Comparison of ENCODE assay signal across 8 cellular contexts in the genomic region with DNA sequence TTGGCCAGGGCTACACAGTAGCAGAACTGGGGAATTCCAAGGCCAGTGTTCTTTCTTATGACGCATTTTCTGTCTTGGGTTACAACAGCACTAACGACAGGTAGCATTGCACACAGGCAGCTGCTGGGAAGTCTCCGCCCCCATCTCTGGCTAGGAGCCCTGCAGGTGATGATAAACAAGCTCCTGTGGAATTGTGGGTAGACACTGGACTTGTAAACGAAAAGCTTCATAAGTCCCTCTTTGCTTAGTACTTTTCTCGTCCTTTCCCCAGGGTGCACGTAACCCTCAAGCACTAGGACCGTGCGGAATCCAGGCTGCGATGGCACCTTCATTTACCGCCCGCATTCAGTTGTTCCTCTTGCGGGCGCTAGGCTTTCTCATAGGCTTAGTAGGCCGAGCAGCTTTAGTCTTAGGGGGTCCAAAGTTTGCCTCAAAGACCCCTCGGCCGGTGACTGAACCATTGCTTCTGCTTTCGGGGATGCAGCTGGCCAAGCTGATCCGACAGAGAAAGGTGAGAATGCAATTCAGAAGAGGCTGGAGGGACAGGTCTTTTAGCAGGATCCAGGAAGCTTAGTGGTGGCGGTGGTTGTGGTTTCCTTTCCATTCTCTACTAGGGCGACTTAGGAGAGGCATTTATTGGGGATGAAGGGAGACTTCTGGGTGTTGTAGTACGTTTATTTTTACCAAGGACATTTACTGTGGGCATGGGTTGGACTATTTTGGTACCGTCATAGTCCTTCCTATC. TPM values are rescaled to one million over a fixed set of nuclear protein-coding genes. Genes with fewer than 3 reads are reported as not detected.
DNase-seq lines count a peak whose midpoint lies in the region; ATAC-seq lines count a peak whose summit lies in the region.

A gene with protein sequence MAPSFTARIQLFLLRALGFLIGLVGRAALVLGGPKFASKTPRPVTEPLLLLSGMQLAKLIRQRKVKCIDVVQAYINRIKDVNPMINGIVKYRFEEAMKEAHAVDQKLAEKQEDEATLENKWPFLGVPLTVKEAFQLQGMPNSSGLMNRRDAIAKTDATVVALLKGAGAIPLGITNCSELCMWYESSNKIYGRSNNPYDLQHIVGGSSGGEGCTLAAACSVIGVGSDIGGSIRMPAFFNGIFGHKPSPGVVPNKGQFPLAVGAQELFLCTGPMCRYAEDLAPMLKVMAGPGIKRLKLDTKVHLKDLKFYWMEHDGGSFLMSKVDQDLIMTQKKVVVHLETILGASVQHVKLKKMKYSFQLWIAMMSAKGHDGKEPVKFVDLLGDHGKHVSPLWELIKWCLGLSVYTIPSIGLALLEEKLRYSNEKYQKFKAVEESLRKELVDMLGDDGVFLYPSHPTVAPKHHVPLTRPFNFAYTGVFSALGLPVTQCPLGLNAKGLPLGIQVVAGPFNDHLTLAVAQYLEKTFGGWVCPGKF (plus strand): TSS at position 200 of the 745 bp plus-strand sequence. CDS start 120 bp downstream, at position 320.

- peak within 1 kb of the TSS; percentile 29 for H3K4me3 ChIP-seq in right cardiac atrium (ENCODE audit: low read length)

- 9% methylated on average over 22 of the region's 22 CpGs for WGBS in right cardiac atrium

- H3K9me3 ChIP-seq in right cardiac atrium (ENCODE audit: control insufficient read depth, low read length), result no peaks in the 10 kb centered on the region

- ATAC-seq in HG03097 (IDR thresholded peaks at IDR 0.05; ENCODE audit: low FRiP score, unreplicated experiment), result peak; percentile 72
- ATAC-seq in right cardiac atrium, result peak in 1 of 2 donors; percentile 42

- no peaks in the 10 kb centered on the region for H3K27me3 ChIP-seq in right cardiac atrium (ENCODE audit: control insufficient read depth, insufficient read depth)

- H3K4me1 ChIP-seq in right cardiac atrium (ENCODE audit: control insufficient read depth, insufficient read depth, low read length), result no peaks in the 10 kb centered on the region

- H3K27ac ChIP-seq in right cardiac atrium (ENCODE audit: low read length), result no peak within 1 kb of the TSS

- peak; percentile 10 for DNase-seq in NCI-H82 (lab: John Stamatoyannopoulos, UW)
- no peak for DNase-seq in NCI-H82 treated with DMSO at 0.1 percent for 48 hours (lab: John Stamatoyannopoulos, UW; ENCODE audit: unreplicated experiment)
- peak; percentile 85 for DNase-seq in NCI-H2196 treated with DMSO at 0.1 percent for 48 hours (lab: John Stamatoyannopoulos, UW; ENCODE audit: unreplicated experiment)
- peak; percentile 25 for DNase-seq in activated T-cell treated with anti-CD3 and anti-CD28 coated beads for 24 hours (ENCODE audit: low read depth)
- DNase-seq in right cardiac atrium, result no peak
- DNase-seq in stimulated activated CD4-positive, alpha-beta T cell treated with anti-CD3 and anti-CD28 coated beads, Interleukin-15, amount 100 ng/mL, for 24 hours, result peak; percentile 63
- no peak for DNase-seq in NCI-H69 (lab: John Stamatoyannopoulos, UW)

- intact Hi-C loops in right cardiac atrium (cut with DNase I), result no loop called here

RNA-seq across cellular contexts. Expression of the gene that starts here (rescaled TPM):
- total RNA-seq in right cardiac atrium, result under 1 TPM in 3 of 4 donors, not detected in 1; 0.26 to 0.58 (median 0.29) TPM
- polyA plus RNA-seq in right cardiac atrium, result 0.18 TPM

Comparison
In these comparisons a context has a peak if more than half of its experiments do, and no peak if none do; other contexts are left out.
1. DNase-seq: peak in NCI-H82 (single experiment), NCI-H2196 treated with DMSO at 0.1 percent for 48 hours (single experiment), activated T-cell treated with anti-CD3 and anti-CD28 coated beads for 24 hours (single experiment) and stimulated activated CD4-positive, alpha-beta T cell treated with anti-CD3 and anti-CD28 coated beads, Interleukin-15, amount 100 ng/mL, for 24 hours (single experiment); none in NCI-H82 treated with DMSO at 0.1 percent for 48 hours (single experiment), right cardiac atrium (0 of 3) and NCI-H69 (single experiment).